Comparison of ENCODE assay signal across 8 cellular contexts in genomic region chr4:102344955-102345794, GRCh38. TPM values are rescaled to one million over a fixed set of nuclear protein-coding genes. Genes with fewer than 3 reads are reported as not detected.
DNase-seq lines count a peak whose midpoint lies in the region; ATAC-seq, FAIRE-seq and TF ChIP-seq lines count a peak whose summit lies in the region.

SLC39A8 (minus strand) TSS chr4:102345482; CDS start chr4:102344662, 820 bp downstream.

- H3K9me3 Mint-ChIP-seq in HFFc6, result no peaks in the 10 kb centered on the region
- H3K9me3 Mint-ChIP-seq in activated naive CD4-positive, alpha-beta T cell treated with anti-CD3 and anti-CD28 coated beads, Interleukin-2, amount 50 U/mL, for 72 hours, result no peaks in the 10 kb centered on the region
- H3K9me3 Mint-ChIP-seq in glutamatergic neuron (ENCODE audit: unreplicated experiment), result peaks cover 2% of the 10 kb centered on the region

- no peaks in the 10 kb centered on the region for H3K36me3 Mint-ChIP-seq in HFFc6 (ENCODE audit: low read depth)
- H3K36me3 Mint-ChIP-seq in activated naive CD4-positive, alpha-beta T cell treated with anti-CD3 and anti-CD28 coated beads, Interleukin-2, amount 50 U/mL, for 72 hours, result peaks cover 9 to 10% of the 10 kb centered on the region in 2 donors
- no peaks in the 10 kb centered on the region for H3K36me3 Mint-ChIP-seq in glutamatergic neuron (ENCODE audit: unreplicated experiment)

- no peaks in the 10 kb centered on the region for H3K36me3 ChIP-seq in pancreas
- H3K36me3 ChIP-seq in thyroid gland, result no peaks in the 10 kb centered on the region

- peak; percentile 96 for DNase-seq in GM12865 (ENCODE audit: low read depth)
- peak; percentile 49 for DNase-seq in HFFc6
- DNase-seq in MV-4-11 (lab: John Stamatoyannopoulos, UW), result peak; percentile 83
- DNase-seq in SKM-1 treated with dmso at 0.1 percent for 144 hours (lab: John Stamatoyannopoulos, UW; ENCODE audit: unreplicated experiment), result peak; percentile 94
- peak; percentile 82 to 91 for DNase-seq in activated naive CD4-positive, alpha-beta T cell treated with anti-CD3 and anti-CD28 coated beads, Interleukin-2, amount 50 U/mL, for 72 hours (ENCODE audit: low spot score in 2 of 2)
- DNase-seq in glutamatergic neuron, result peak; percentile 87
- peak; percentile 80 to 92 (median 87) for DNase-seq in pancreas
- DNase-seq in thyroid gland, result peak; percentile 89 to 90

- peak within 1 kb of the TSS; percentile 83 for H3K4me3 ChIP-seq in GM12865 (ENCODE audit: low read depth, low read length)
- H3K4me3 ChIP-seq in pancreas, result peak within 1 kb of the TSS; percentile 46 to 78 (median 62)
- H3K4me3 ChIP-seq in thyroid gland (replicated peaks in 1 of 3), result peak within 1 kb of the TSS; percentile 55 to 63 (median 63)

- H3K27me3 Mint-ChIP-seq in HFFc6 (ENCODE audit: insufficient read depth), result peaks cover 26% of the 10 kb centered on the region
- H3K27me3 Mint-ChIP-seq in glutamatergic neuron (ENCODE audit: unreplicated experiment), result peaks cover 2% of the 10 kb centered on the region

- TF ChIP-seq CTCF in GM12865 (IDR thresholded peaks at IDR 0.05; ENCODE audit: insufficient read depth, low read depth, low read length, missing control alignments), result peak; percentile 77
- TF ChIP-seq CTCF in HFFc6 (IDR thresholded peaks at IDR 0.05), result peak; percentile 80
- TF ChIP-seq CTCF in glutamatergic neuron (IDR thresholded peaks at IDR 0.05; ENCODE audit: partially characterized antibody, unreplicated experiment), result peak; percentile 83
- TF ChIP-seq CTCF in pancreas (IDR thresholded peaks at IDR 0.05), result peak; percentile 68 to 84 (median 83)
- TF ChIP-seq CTCF in thyroid gland (IDR thresholded peaks at IDR 0.05), result peak; percentile 56 to 90 (median 78)

- intact Hi-C loops in pancreas (cut with DNase I), result no loop called here
- intact Hi-C loops in thyroid gland (cut with DNase I), result loop anchor here (10.0 kb wide), 1 partner anchor 80 kb away; no protein-coding TSS in a partner anchor

- peak; percentile 82 to 88 for ATAC-seq in activated naive CD4-positive, alpha-beta T cell treated with anti-CD3 and anti-CD28 coated beads, Interleukin-2, amount 50 U/mL, for 72 hours
- peak; percentile 88 to 94 (median 90) for ATAC-seq in pancreas

- H3K4me1 Mint-ChIP-seq in HFFc6 (ENCODE audit: low read depth) (peaks cover 21% of the 10 kb centered on the region), glutamatergic neuron (ENCODE audit: low read depth, unreplicated experiment) (peaks cover 2% of the 10 kb centered on the region)

- H3K9me3 ChIP-seq in pancreas (no peaks in the 10 kb centered on the region), thyroid gland (no peaks in the 10 kb centered on the region)

- peaks cover 0 to 13% (median 1%) of the 10 kb centered on the region in 3 donors for H3K4me1 ChIP-seq in pancreas
- H3K4me1 ChIP-seq in thyroid gland, result peaks cover 9 to 10% of the 10 kb centered on the region in 2 donors

- peak within 1 kb of the TSS; percentile 5; the same call in 1 of the 2 replicates for H3K27ac Mint-ChIP-seq in HFFc6
- peak within 1 kb of the TSS; percentile 84 to 96 for H3K27ac Mint-ChIP-seq in activated naive CD4-positive, alpha-beta T cell treated with anti-CD3 and anti-CD28 coated beads, Interleukin-2, amount 50 U/mL, for 72 hours
- H3K27ac Mint-ChIP-seq in glutamatergic neuron (ENCODE audit: unreplicated experiment), result peak within 1 kb of the TSS; percentile 44

- 0 to 1% methylated on average over 54 of the region's 54 CpGs for WGBS in pancreas, 2 donors
- WGBS in thyroid gland, 2 donors, result 0 to 1% methylated on average over 53 to 54 of the region's 54 CpGs

- TF ChIP-seq POLR2A in thyroid gland (IDR thresholded peaks at IDR 0.05), result peak in 1 of 2 donors; percentile 91

- H3K27ac ChIP-seq in pancreas (peak within 1 kb of the TSS; percentile 67 to 93 (median 88)), thyroid gland (peak within 1 kb of the TSS; percentile 21 to 86 (median 76))

- H3K27me3 ChIP-seq in pancreas (no peaks in the 10 kb centered on the region), thyroid gland (no peaks in the 10 kb centered on the region)

- no peak for FAIRE-seq in pancreas (lab: Jason Lieb, UNC)

- peak within 1 kb of the TSS; percentile 87 for H3K4me3 Mint-ChIP-seq in HFFc6
- peak within 1 kb of the TSS; percentile 95 for H3K4me3 Mint-ChIP-seq in glutamatergic neuron (ENCODE audit: unreplicated experiment)

RNA-seq across cellular contexts. Expression of gene SLC39A8, which starts in this region (rescaled TPM):
- total RNA-seq in HFFc6 (2021; fragmentation: NEBNext Ultra II Directional; extraction: Animal tissue kit (Norgen Biotek cat#: 25700)), result 1 to 10 TPM in 4 of 6 experiments, under 1 TPM in 2; 0.38 to 2.6 (median 1.7) TPM
- 10 to 100 TPM; 37.4 to 41.9 TPM for total RNA-seq in activated naive CD4-positive, alpha-beta T cell treated with anti-CD3 and anti-CD28 coated beads, Interleukin-2, amount 50 U/mL, for 72 hours
- total RNA-seq in glutamatergic neuron (ENCODE audit: unreplicated experiment) (0.83 TPM), pancreas (10 to 100 TPM; 31.5 to 46.8 (median 42.2) TPM), thyroid gland (10 to 100 TPM; 19.4 to 26.7 (median 23.9) TPM)
- 10 to 100 TPM in 1 of 2 donors, 1 to 10 TPM in 1; 9.9 to 11.7 TPM for polyA plus RNA-seq in pancreas

Comparison
In these comparisons a context has a peak if more than half of its experiments do, and no peak if none do; other contexts are left out.
1. Peak in every context shown above with its lines: DNase-seq, ATAC-seq, H3K4me3 ChIP-seq and H3K27ac ChIP-seq.
2. RNA of gene SLC39A8 (total RNA-seq): 31.5 to 46.8 TPM in pancreas, 37.4 to 41.9 TPM in activated naive CD4-positive, alpha-beta T cell treated with anti-CD3 and anti-CD28 coated beads, Interleukin-2, amount 50 U/mL, for 72 hours and 19.4 to 26.7 TPM in thyroid gland; 0.38 to 2.6 TPM in HFFc6 and 0.83 TPM in glutamatergic neuron (single experiment); every median in the first group is over 4 times any median in the second.
3. Peak in DNase-seq in glutamatergic neuron; RNA of the gene not detected or under 1 TPM.
4. H3K27ac Mint-ChIP-seq: peak in every context shown above with its lines; median percentile 90 in activated naive CD4-positive, alpha-beta T cell treated with anti-CD3 and anti-CD28 coated beads, Interleukin-2, amount 50 U/mL, for 72 hours; 44 in glutamatergic neuron; 5 in HFFc6.